ENCODE assay signal across 1 cellular context in genomic region chr11:614091-614582, GRCh38.
A peak's percentile ranks its signal among the peaks of the same experiment; 100 is the strongest.
TF ChIP-seq lines count a peak whose summit lies in the region.

No MANE protein-coding gene starts in this region.

TF ChIP-seq in K562, 482 proteins besides CTCF, POLR2A, EP300 and RAD21:
- TF ChIP-seq POLR2G (IDR thresholded peaks at IDR 0.05; ENCODE audit: low read depth, low read length) (peak; percentile 73), POLR2AphosphoS5 (IDR thresholded peaks at IDR 0.05; ENCODE audit: control insufficient read depth, insufficient read depth, low read depth, low read length) (0 out of 2 replicates have a peak, but pooled peaks have one; percentile 9), SUPT5H (IDR thresholded peaks at IDR 0.05) (peak; percentile 16; the same call in 1 of the 2 replicates), MGA (IDR thresholded peaks at IDR 0.05) (no peak), RERE (CRISPR knock-in tag; IDR thresholded peaks at IDR 0.05; ENCODE audit: borderline replicate concordance) (no peak)
